ENCODE assay signal across 8 cellular contexts in genomic region chr7:30478349-30479228, GRCh38. TPM values are rescaled to one million over a fixed set of nuclear protein-coding genes. Genes with fewer than 3 reads are reported as not detected.
DNase-seq lines count a peak whose midpoint lies in the region; ATAC-seq and TF ChIP-seq lines count a peak whose summit lies in the region.

NOD1 (minus strand) TSS chr7:30478784; CDS start chr7:30456921, 21,863 bp downstream.

- TF ChIP-seq CTCF in fibroblast of mammary gland (conservative IDR thresholded peaks at IDR 0.05; ENCODE audit: control insufficient read depth, insufficient read depth, low read depth, low read length) (no peak), natural killer cell (IDR thresholded peaks at IDR 0.05) (no peak)

- intact Hi-C loops in natural killer cell (cut with micrococcal nuclease), result loop anchor here (1.0 kb wide), 1 partner anchor 27 kb away; no protein-coding TSS in a partner anchor

- peaks cover 2% of the 10 kb centered on the region; the same call in 1 of the 2 replicates for H3K27me3 ChIP-seq in HUES6 (ENCODE audit: control insufficient read depth, insufficient read depth, low read length)

- H3K36me3 Mint-ChIP-seq in activated T-helper 17 cell treated with anti-CD3 and anti-CD28 coated beads, Interleukin-2, amount 50 U/mL, for 72 hours (ENCODE audit: low read depth), result peaks cover 5% of the 10 kb centered on the region
- no peaks in the 10 kb centered on the region for H3K36me3 Mint-ChIP-seq in natural killer cell

- peak within 1 kb of the TSS; percentile 65 for H3K4me3 ChIP-seq in HUES6 (ENCODE audit: low read depth, low read length)
- peak within 1 kb of the TSS; percentile 78 for H3K4me3 ChIP-seq in fibroblast of mammary gland (ENCODE audit: control insufficient read depth, low read depth, low read length)

- H3K4me3 Mint-ChIP-seq in activated T-helper 17 cell treated with anti-CD3 and anti-CD28 coated beads, Interleukin-2, amount 50 U/mL, for 72 hours, result peak within 1 kb of the TSS; percentile 86
- H3K4me3 Mint-ChIP-seq in natural killer cell, result peak within 1 kb of the TSS; percentile 97

- no peaks in the 10 kb centered on the region for H3K9me3 Mint-ChIP-seq in activated T-helper 17 cell treated with anti-CD3 and anti-CD28 coated beads, Interleukin-2, amount 50 U/mL, for 72 hours
- H3K9me3 Mint-ChIP-seq in natural killer cell, result no peaks in the 10 kb centered on the region

- peak within 1 kb of the TSS; percentile 90; the same call in 1 of the 2 replicates for H3K27ac ChIP-seq in HUES6 (ENCODE audit: low read depth, low read length)

- H3K27ac Mint-ChIP-seq in activated T-helper 17 cell treated with anti-CD3 and anti-CD28 coated beads, Interleukin-2, amount 50 U/mL, for 72 hours, result peak within 1 kb of the TSS; percentile 80
- H3K27ac Mint-ChIP-seq in natural killer cell, result no peak within 1 kb of the TSS

- peaks cover 36% of the 10 kb centered on the region for H3K4me1 Mint-ChIP-seq in activated T-helper 17 cell treated with anti-CD3 and anti-CD28 coated beads, Interleukin-2, amount 50 U/mL, for 72 hours
- H3K4me1 Mint-ChIP-seq in natural killer cell, result peaks cover 44 to 56% of the 10 kb centered on the region in 2 donors

- no peaks in the 10 kb centered on the region; the same call in 1 of the 2 replicates for H3K9me3 ChIP-seq in HUES6 (ENCODE audit: control insufficient read depth, insufficient read depth, low read depth, low read length)

- H3K36me3 ChIP-seq in HUES6 (ENCODE audit: control insufficient read depth, insufficient read depth, low read length), result no peaks in the 10 kb centered on the region; the same call in 1 of the 2 replicates

- H3K4me1 ChIP-seq in HUES6 (ENCODE audit: control insufficient read depth, insufficient read depth, low read length), result peaks cover 30% of the 10 kb centered on the region

- DNase-seq in DMS 273 (lab: John Stamatoyannopoulos, UW; ENCODE audit: unreplicated experiment) (peak; percentile 97), RKO (ENCODE audit: low spot score) (peak; percentile 81), fibroblast of mammary gland (ENCODE audit: low read depth) (peak; percentile 71), natural killer cell (peak; percentile 47)
- peak; percentile 39 to 83 (median 60) for DNase-seq in stimulated activated naive CD4-positive, alpha-beta T cell (lab: John Stamatoyannopoulos, UW)

- peak within 1 kb of the TSS; percentile 89 for H3K9ac ChIP-seq in HUES6 (ENCODE audit: low read length)

- H3K27me3 Mint-ChIP-seq in activated T-helper 17 cell treated with anti-CD3 and anti-CD28 coated beads, Interleukin-2, amount 50 U/mL, for 72 hours, result no peaks in the 10 kb centered on the region
- no peaks in the 10 kb centered on the region for H3K27me3 Mint-ChIP-seq in natural killer cell (ENCODE audit: low read depth in 2 of 2)

- peak; percentile 91 for ATAC-seq in GM21390 (IDR thresholded peaks at IDR 0.05; ENCODE audit: unreplicated experiment)
- ATAC-seq in activated T-helper 17 cell treated with anti-CD3 and anti-CD28 coated beads, Interleukin-2, amount 50 U/mL, for 72 hours (replicated peaks), result peak; percentile 89
- ATAC-seq in natural killer cell, result peak; percentile 76 to 91 (median 80)

RNA-seq across cellular contexts. Expression of gene NOD1, which starts in this region (rescaled TPM):
- total RNA-seq in activated T-helper 17 cell treated with anti-CD3 and anti-CD28 coated beads, Interleukin-2, amount 50 U/mL, for 72 hours, result 10 to 100 TPM; 11.4 to 14.5 TPM
- total RNA-seq in natural killer cell, result 10 to 100 TPM; 28.2 to 32.4 (median 31.2) TPM

Comparison
In these comparisons a context has a peak if more than half of its experiments do, and no peak if none do; other contexts are left out.
1. Peak in every context shown above with its lines: DNase-seq, ATAC-seq, H3K4me3 ChIP-seq and H3K27ac ChIP-seq.
2. DNase-seq: peak in every context shown above with its lines; median percentile 97 in DMS 273; 81 in RKO; 71 in fibroblast of mammary gland; 60 in stimulated activated naive CD4-positive, alpha-beta T cell; 47 in natural killer cell.